8 cellular contexts compared by ENCODE assay signal in genomic region chr17:41813039-41813680, GRCh38. TPM values are rescaled to one million over a fixed set of nuclear protein-coding genes. Genes with fewer than 3 reads are reported as not detected.
DNase-seq lines count a peak whose midpoint lies in the region; ATAC-seq and TF ChIP-seq lines count a peak whose summit lies in the region.

No MANE protein-coding gene starts in this region.

- peaks cover 0 to 31% (median 0%) of the 10 kb centered on the region in 7 donors for H3K27me3 ChIP-seq in spleen (replicated peaks in 1 of 7)

- no peak for TF ChIP-seq POLR2A in spleen (IDR thresholded peaks at IDR 0.05)

- H3K36me3 ChIP-seq in spleen, result no peaks in the 10 kb centered on the region

- H3K9me3 ChIP-seq in spleen, result no peaks in the 10 kb centered on the region

- peak overlapping the region in 6 of 8 donors; percentile 38 to 81 (median 52) for H3K27ac ChIP-seq in spleen

- H3K36me3 Mint-ChIP-seq in HFFc6 (ENCODE audit: low read depth), result peaks cover 30% of the 10 kb centered on the region
- no peaks in the 10 kb centered on the region for H3K36me3 Mint-ChIP-seq in activated CD4-positive, alpha-beta memory T cell treated with anti-CD3 and anti-CD28 coated beads, Interleukin-2, amount 10 ng/mL, durations not matched to agents 7 days and 5 days (ENCODE audit: low read depth)

- H3K4me1 ChIP-seq in spleen, result peaks cover 12 to 43% (median 29%) of the 10 kb centered on the region in 6 donors

- H3K27ac Mint-ChIP-seq in HFFc6, result peak overlapping the region; percentile 87
- no peak overlapping the region for H3K27ac Mint-ChIP-seq in activated CD4-positive, alpha-beta memory T cell treated with anti-CD3 and anti-CD28 coated beads, Interleukin-2, amount 10 ng/mL, durations not matched to agents 7 days and 5 days

- H3K4me1 Mint-ChIP-seq in HFFc6 (ENCODE audit: low read depth), result peaks cover 29% of the 10 kb centered on the region
- peaks cover 16% of the 10 kb centered on the region for H3K4me1 Mint-ChIP-seq in activated CD4-positive, alpha-beta memory T cell treated with anti-CD3 and anti-CD28 coated beads, Interleukin-2, amount 10 ng/mL, durations not matched to agents 7 days and 5 days

- peak overlapping the region; percentile 96 for H3K4me3 Mint-ChIP-seq in HFFc6
- peak overlapping the region; percentile 17 for H3K4me3 Mint-ChIP-seq in activated CD4-positive, alpha-beta memory T cell treated with anti-CD3 and anti-CD28 coated beads, Interleukin-2, amount 10 ng/mL, durations not matched to agents 7 days and 5 days

- no peaks in the 10 kb centered on the region; the same call in 1 of the 2 replicates for H3K9me3 Mint-ChIP-seq in HFFc6
- no peaks in the 10 kb centered on the region for H3K9me3 Mint-ChIP-seq in activated CD4-positive, alpha-beta memory T cell treated with anti-CD3 and anti-CD28 coated beads, Interleukin-2, amount 10 ng/mL, durations not matched to agents 7 days and 5 days

- TF ChIP-seq CTCF in HFFc6 (IDR thresholded peaks at IDR 0.05), result no peak
- TF ChIP-seq CTCF in spleen (IDR thresholded peaks at IDR 0.05 in 8 of 11, conservative IDR thresholded peaks at IDR 0.05 in 3 of 11), result no peak

- H3K4me3 ChIP-seq in iPS-11a (ENCODE audit: low read depth, low read length) (peak overlapping the region; percentile 71), spleen (peak overlapping the region; percentile 64 to 89 (median 74))

- intact Hi-C loops in spleen (cut with DNase I; ENCODE audit: low total_unique reads), result no loop called here

- CTCF ChIA-PET in activated CD4-positive, alpha-beta memory T cell treated with anti-CD3 and anti-CD28 coated beads, Interleukin-2, amount 10 ng/mL, durations not matched to agents 7 days and 5 days (lab: Charles Lee), result interaction anchor here (1.0 kb wide), 1 partner anchor 14 kb away, joined by 3 read pairs; no protein-coding TSS in a partner anchor

- POLR2A ChIA-PET in activated CD4-positive, alpha-beta memory T cell treated with anti-CD3 and anti-CD28 coated beads, Interleukin-2, amount 10 ng/mL, durations not matched to agents 7 days and 5 days (lab: Charles Lee), result no interaction called here

- H3K27me3 Mint-ChIP-seq in HFFc6 (ENCODE audit: insufficient read depth), result peaks cover 3% of the 10 kb centered on the region
- H3K27me3 Mint-ChIP-seq in activated CD4-positive, alpha-beta memory T cell treated with anti-CD3 and anti-CD28 coated beads, Interleukin-2, amount 10 ng/mL, durations not matched to agents 7 days and 5 days, result peaks cover 19% of the 10 kb centered on the region

- ATAC-seq in HG03135 (IDR thresholded peaks at IDR 0.05; ENCODE audit: unreplicated experiment) (no peak), HG03108 (IDR thresholded peaks at IDR 0.05; ENCODE audit: unreplicated experiment) (no peak)

- DNase-seq in HFFc6 (no peak), spleen (no peak), OCI-M1 (lab: John Stamatoyannopoulos, UW) (no peak), NCI-H526 (lab: John Stamatoyannopoulos, UW) (no peak)
- no peak for DNase-seq in activated CD4-positive, alpha-beta memory T cell treated with anti-CD3 and anti-CD28 coated beads, Interleukin-2, amount 10 ng/mL, durations not matched to agents 7 days and 5 days

- 34 to 46% (median 38%) methylated on average over 10 to 20 of the region's 20 CpGs for WGBS in spleen, 5 donors

RNA-seq across cellular contexts. Expression of gene FKBP10, which starts 0.4 kb away (rescaled TPM):
- total RNA-seq in HFFc6 (2021; fragmentation: NEBNext Ultra II Directional; extraction: Animal tissue kit (Norgen Biotek cat#: 25700)), result 100 to 1,000 TPM; 417 to 500 (median 442) TPM
- not detected for total RNA-seq in activated CD4-positive, alpha-beta memory T cell treated with anti-CD3 and anti-CD28 coated beads, Interleukin-2, amount 10 ng/mL, durations not matched to agents 7 days and 5 days
- 10 to 100 TPM; 14.8 to 30.8 (median 16.7) TPM for total RNA-seq in spleen
- polyA plus RNA-seq in spleen, result 10 to 100 TPM in 1 of 3 donors, 1 to 10 TPM in 2; 9.6 to 18.9 (median 9.9) TPM

RNA-seq across cellular contexts. Expression of gene P3H4, which starts 1.4 kb away (rescaled TPM):
- 10 to 100 TPM; 48.8 to 75.5 (median 50.3) TPM for total RNA-seq in HFFc6 (2021; fragmentation: NEBNext Ultra II Directional; extraction: Animal tissue kit (Norgen Biotek cat#: 25700))
- 1 to 10 TPM; 1.8 to 1.9 TPM for total RNA-seq in activated CD4-positive, alpha-beta memory T cell treated with anti-CD3 and anti-CD28 coated beads, Interleukin-2, amount 10 ng/mL, durations not matched to agents 7 days and 5 days
- total RNA-seq in spleen, result 1 to 10 TPM; 5.5 to 7.1 (median 6.0) TPM
- polyA plus RNA-seq in spleen, result 1 to 10 TPM; 3.3 to 5.1 (median 3.5) TPM

RNA-seq across cellular contexts. Expression of gene NT5C3B, which starts 22.9 kb away (rescaled TPM):
- total RNA-seq in HFFc6 (2021; fragmentation: NEBNext Ultra II Directional; extraction: Animal tissue kit (Norgen Biotek cat#: 25700)), result 10 to 100 TPM; 33.9 to 55.2 (median 37.3) TPM
- total RNA-seq in activated CD4-positive, alpha-beta memory T cell treated with anti-CD3 and anti-CD28 coated beads, Interleukin-2, amount 10 ng/mL, durations not matched to agents 7 days and 5 days, result 10 to 100 TPM; 16.1 to 19.0 TPM
- 10 to 100 TPM; 17.0 to 43.9 (median 26.0) TPM for total RNA-seq in spleen
- 10 to 100 TPM; 38.9 to 62.7 (median 60.9) TPM for polyA plus RNA-seq in spleen

RNA-seq across cellular contexts. Expression of gene KLHL10, which starts 24.5 kb away (rescaled TPM):
- not detected for total RNA-seq in HFFc6 (2021; fragmentation: NEBNext Ultra II Directional; extraction: Animal tissue kit (Norgen Biotek cat#: 25700))
- total RNA-seq in activated CD4-positive, alpha-beta memory T cell treated with anti-CD3 and anti-CD28 coated beads, Interleukin-2, amount 10 ng/mL, durations not matched to agents 7 days and 5 days, result not detected
- 1 to 10 TPM in 1 of 7 donors, under 1 TPM in 1, not detected in 5; 0.60 to 2.1 TPM for total RNA-seq in spleen
- polyA plus RNA-seq in spleen, result under 1 TPM; 0.03 to 0.20 (median 0.05) TPM

RNA-seq across cellular contexts. Expression of gene JUP, which starts 26.6 kb away (rescaled TPM):
- total RNA-seq in HFFc6 (2021; fragmentation: NEBNext Ultra II Directional; extraction: Animal tissue kit (Norgen Biotek cat#: 25700)), result 1 to 10 TPM; 1.5 to 9.1 (median 1.9) TPM
- total RNA-seq in activated CD4-positive, alpha-beta memory T cell treated with anti-CD3 and anti-CD28 coated beads, Interleukin-2, amount 10 ng/mL, durations not matched to agents 7 days and 5 days, result under 1 TPM; 0.35 to 0.45 TPM
- 10 to 100 TPM; 17.3 to 73.1 (median 45.3) TPM for total RNA-seq in spleen
- 10 to 100 TPM; 13.7 to 17.4 (median 14.3) TPM for polyA plus RNA-seq in spleen

Comparison
In these comparisons a context has a peak if more than half of its experiments do, and no peak if none do; other contexts are left out.
1. RNA of gene FKBP10, which starts 0.4 kb away (total RNA-seq): 417 to 500 TPM in HFFc6; 14.8 to 30.8 TPM in spleen and not detected in activated CD4-positive, alpha-beta memory T cell treated with anti-CD3 and anti-CD28 coated beads, Interleukin-2, amount 10 ng/mL, durations not matched to agents 7 days and 5 days; every median in the first group is over 10 times any median in the second.
2. RNA of gene P3H4, which starts 1.4 kb away (total RNA-seq): 48.8 to 75.5 TPM in HFFc6; 5.5 to 7.1 TPM in spleen and 1.8 to 1.9 TPM in activated CD4-positive, alpha-beta memory T cell treated with anti-CD3 and anti-CD28 coated beads, Interleukin-2, amount 10 ng/mL, durations not matched to agents 7 days and 5 days; every median in the first group is over 4 times any median in the second.